2 cellular contexts compared by ENCODE assay signal in the genomic region with DNA sequence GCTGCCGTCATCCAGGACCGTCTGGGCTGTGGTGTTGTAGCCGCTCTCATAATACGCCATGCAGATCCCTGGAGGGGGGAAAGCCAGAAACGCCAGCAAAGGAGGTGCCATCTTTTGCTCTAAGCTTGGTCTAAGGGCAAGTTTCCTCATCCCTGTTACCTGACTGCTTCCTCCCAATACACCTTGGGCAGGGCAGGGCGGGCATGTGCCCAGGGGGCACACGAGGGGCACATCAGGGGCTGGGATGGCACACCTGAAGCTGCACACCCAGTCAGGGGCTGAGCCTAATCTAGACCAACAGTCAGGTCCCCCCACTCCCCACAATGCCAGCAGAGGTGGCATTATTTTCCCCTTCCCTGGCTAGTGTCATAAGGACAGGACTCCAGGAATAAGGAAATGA. TPM values are rescaled to one million over a fixed set of nuclear protein-coding genes. Genes with fewer than 3 reads are reported as not detected.
"Had no signal": no experiment of that assay in that cellular context is flagged by ENCODE, and none has a peak within 500 bp of the region (broad histone marks: within the 10 kb centered on the region; RNA-seq: fewer than 3 reads in every experiment).

No MANE protein-coding gene starts in this region.

RNA-seq across cellular contexts. Expression of a gene that starts 3.4 kb away (rescaled TPM):
- total RNA-seq: G401, GM12878 had no signal
